ENCODE assay signal across 9 cellular contexts in genomic region chr11:45355706-45356041, GRCh38.
DNase-seq lines count a peak whose midpoint lies in the region; ATAC-seq and TF ChIP-seq lines count a peak whose summit lies in the region.
"Had no signal": no experiment of that assay in that cellular context is flagged by ENCODE, and none has a peak within 500 bp of the region (broad histone marks: within the 10 kb centered on the region; RNA-seq: fewer than 3 reads in every experiment).

No MANE protein-coding gene starts in this region.

- H3K27me3 Mint-ChIP-seq in T-helper 1 cell treated with Interleukin-12 subunit alpha and Interleukin-12 subunit beta and Interleukin-4 antibody, amounts not matched to agents 30 μg/mL and 1 μg/mL, for 36 hours (ENCODE audit: low read depth) = peaks cover 36% of the 10 kb centered on the region
- peaks cover 6% of the 10 kb centered on the region for H3K27me3 Mint-ChIP-seq in activated naive CD8-positive, alpha-beta T cell treated with anti-CD3 and anti-CD28 coated beads, Interleukin-2, amount 50 U/mL, for 24 hours

- H3K27me3 ChIP-seq in kidney epithelial cell (ENCODE audit: control insufficient read depth, insufficient read depth, low read length) (peaks cover 7% of the 10 kb centered on the region), stomach smooth muscle (ENCODE audit: control insufficient read depth in 1 of 2, insufficient read depth in 2 of 2, low read length in 2 of 2) (peaks cover 2% of the 10 kb centered on the region in 2 donors)

- ATAC-seq in activated naive CD8-positive, alpha-beta T cell treated with anti-CD3 and anti-CD28 coated beads, Interleukin-2, amount 50 U/mL, for 24 hours = no peak
- ATAC-seq in GM18867 (IDR thresholded peaks at IDR 0.05; ENCODE audit: unreplicated experiment) = no peak

- peak overlapping the region; percentile 55 for H3K27ac ChIP-seq in stomach smooth muscle (ENCODE audit: low read length)
- H3K27ac ChIP-seq: VCaP had no signal

- peaks cover 7% of the 10 kb centered on the region for H3K4me1 ChIP-seq in stomach smooth muscle (ENCODE audit: control insufficient read depth, insufficient read depth, low read length)

- H3K4me1 Mint-ChIP-seq in T-helper 1 cell treated with Interleukin-12 subunit alpha and Interleukin-12 subunit beta and Interleukin-4 antibody, amounts not matched to agents 30 μg/mL and 1 μg/mL, for 36 hours (ENCODE audit: low read depth) = peaks cover 11% of the 10 kb centered on the region
- peaks cover 13% of the 10 kb centered on the region for H3K4me1 Mint-ChIP-seq in activated naive CD8-positive, alpha-beta T cell treated with anti-CD3 and anti-CD28 coated beads, Interleukin-2, amount 50 U/mL, for 24 hours

- H3K9me3 ChIP-seq in stomach smooth muscle (ENCODE audit: control insufficient read depth in 2 of 2, low read length in 2 of 2) = no peaks in the 10 kb centered on the region

- peak overlapping the region; percentile 65 for H3K27ac Mint-ChIP-seq in T-helper 1 cell treated with Interleukin-12 subunit alpha and Interleukin-12 subunit beta and Interleukin-4 antibody, amounts not matched to agents 30 μg/mL and 1 μg/mL, for 36 hours
- peak overlapping the region; percentile 27 for H3K27ac Mint-ChIP-seq in activated naive CD8-positive, alpha-beta T cell treated with anti-CD3 and anti-CD28 coated beads, Interleukin-2, amount 50 U/mL, for 24 hours

- DNase-seq in T-helper 1 cell = no peak
- no peak for DNase-seq in activated naive CD8-positive, alpha-beta T cell treated with anti-CD3 and anti-CD28 coated beads, Interleukin-2, amount 50 U/mL, for 24 hours
- no peak for DNase-seq in kidney epithelial cell (ENCODE audit: low read depth)
- no peak for DNase-seq in NCI-H146 treated with DMSO at 0.1 percent for 48 hours (lab: John Stamatoyannopoulos, UW; ENCODE audit: unreplicated experiment)
- DNase-seq in NCI-H1092 treated with DMSO at 0.1 percent for 48 hours (lab: John Stamatoyannopoulos, UW) = no peak

- H3K4me3 ChIP-seq in kidney epithelial cell (ENCODE audit: low read depth, low read length) (peak overlapping the region; percentile 69), stomach smooth muscle (ENCODE audit: low read length in 2 of 2) (peak overlapping the region; percentile 83 to 93)

- peaks cover 13% of the 10 kb centered on the region for H3K9me3 Mint-ChIP-seq in T-helper 1 cell treated with Interleukin-12 subunit alpha and Interleukin-12 subunit beta and Interleukin-4 antibody, amounts not matched to agents 30 μg/mL and 1 μg/mL, for 36 hours
- peaks cover 10% of the 10 kb centered on the region for H3K9me3 Mint-ChIP-seq in activated naive CD8-positive, alpha-beta T cell treated with anti-CD3 and anti-CD28 coated beads, Interleukin-2, amount 50 U/mL, for 24 hours

- H3K36me3 Mint-ChIP-seq in T-helper 1 cell treated with Interleukin-12 subunit alpha and Interleukin-12 subunit beta and Interleukin-4 antibody, amounts not matched to agents 30 μg/mL and 1 μg/mL, for 36 hours (ENCODE audit: low read depth) = peaks cover 4% of the 10 kb centered on the region
- H3K36me3 Mint-ChIP-seq in activated naive CD8-positive, alpha-beta T cell treated with anti-CD3 and anti-CD28 coated beads, Interleukin-2, amount 50 U/mL, for 24 hours (ENCODE audit: low read depth) = peaks cover 3% of the 10 kb centered on the region

- H3K36me3 ChIP-seq in kidney epithelial cell (ENCODE audit: control insufficient read depth, insufficient read depth, low read length) (no peaks in the 10 kb centered on the region), stomach smooth muscle (ENCODE audit: control insufficient read depth in 2 of 2, insufficient read depth in 2 of 2, low read length in 2 of 2) (no peaks in the 10 kb centered on the region)

- peak overlapping the region; percentile 72 to 73 for H3K9ac ChIP-seq in stomach smooth muscle (ENCODE audit: low read length in 2 of 2)

- H3K4me3 Mint-ChIP-seq in T-helper 1 cell treated with Interleukin-12 subunit alpha and Interleukin-12 subunit beta and Interleukin-4 antibody, amounts not matched to agents 30 μg/mL and 1 μg/mL, for 36 hours = peak overlapping the region; percentile 73
- H3K4me3 Mint-ChIP-seq in activated naive CD8-positive, alpha-beta T cell treated with anti-CD3 and anti-CD28 coated beads, Interleukin-2, amount 50 U/mL, for 24 hours = peak overlapping the region; percentile 77

- no peak for TF ChIP-seq CTCF in kidney epithelial cell (IDR thresholded peaks at IDR 0.05; ENCODE audit: insufficient read depth, low read length, poor library complexity, severe bottlenecking)
